ENCODE assay signal across 8 cellular contexts in the genomic region with DNA sequence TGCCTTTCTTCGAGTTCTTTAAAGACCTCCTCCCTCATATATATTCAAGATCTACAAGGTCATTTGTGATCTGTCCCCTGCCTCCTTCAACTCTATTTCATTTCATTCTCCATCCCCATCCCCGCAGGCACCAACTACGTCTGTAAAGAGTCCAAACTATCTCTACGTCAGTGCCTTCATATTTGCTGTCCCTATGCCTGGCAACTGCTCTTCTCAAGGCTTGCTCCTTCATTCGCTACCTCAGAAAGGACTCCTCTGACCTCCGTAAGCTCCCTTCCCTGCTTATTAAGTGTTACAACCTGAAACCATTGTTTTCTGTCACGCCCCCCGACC. TPM values are rescaled to one million over a fixed set of nuclear protein-coding genes. Genes with fewer than 3 reads are reported as not detected.
DNase-seq lines count a peak whose midpoint lies in the region; ATAC-seq, FAIRE-seq and TF ChIP-seq lines count a peak whose summit lies in the region.

No MANE protein-coding gene starts in this region.

- ATAC-seq in GM18867 (IDR thresholded peaks at IDR 0.05; ENCODE audit: unreplicated experiment) (peak; percentile 1), HG03439 (IDR thresholded peaks at IDR 0.05; ENCODE audit: unreplicated experiment) (no peak)

- H3K9me3 ChIP-seq in OCI-LY7 (ENCODE audit: low read length) (no peaks in the 10 kb centered on the region), endothelial cell of umbilical vein (replicated peaks; ENCODE audit: control insufficient read depth, insufficient read depth, low read length) (no peaks in the 10 kb centered on the region), neural progenitor cell (ENCODE audit: low read depth) (no peaks in the 10 kb centered on the region)

- H3K4me2 ChIP-seq in OCI-LY7 (ENCODE audit: low read length), result peak overlapping the region; percentile 71
- H3K4me2 ChIP-seq in endothelial cell of umbilical vein (ENCODE audit: insufficient read depth, low read length), result peak overlapping the region; percentile 74
- H3K4me2 ChIP-seq in neural progenitor cell, result peak overlapping the region; percentile 85

- peak overlapping the region; percentile 88; the same call in 1 of the 2 replicates for H2AFZ ChIP-seq in OCI-LY7 (ENCODE audit: low read length)
- peak overlapping the region; percentile 93 for H2AFZ ChIP-seq in endothelial cell of umbilical vein (ENCODE audit: low read depth, low read length)
- peak overlapping the region; percentile 91 for H2AFZ ChIP-seq in neural progenitor cell (replicated peaks)

- intact Hi-C loops in OCI-LY7 (cut with micrococcal nuclease; ENCODE audit: unreplicated experiment), result loop anchor here (1.0 to 5.0 kb wide), 4 partner anchors 39 to 1137 kb away; partner anchors contain the start of genes CAND1, HELB and TMBIM4
- intact Hi-C loops in endothelial cell of umbilical vein (cut with micrococcal nuclease), result loop anchor here (1.0 to 5.0 kb wide), 2 partner anchors 39 to 277 kb away; partner anchors contain the start of gene TMBIM4

- peaks cover 23% of the 10 kb centered on the region for H3K4me1 Mint-ChIP-seq in neural progenitor cell

- H3K27ac ChIP-seq in OCI-LY7 (ENCODE audit: low read depth, low read length, poor library complexity, severe bottlenecking), result no peak overlapping the region
- peak overlapping the region; percentile 67 for H3K27ac ChIP-seq in endothelial cell of umbilical vein (ENCODE audit: insufficient read depth, low read depth, low read length)
- H3K27ac ChIP-seq in neural progenitor cell, result no peak overlapping the region

- H3K4me3 Mint-ChIP-seq in neural progenitor cell, result peak overlapping the region; percentile 93

- no peak for FAIRE-seq in endothelial cell of umbilical vein (lab: Jason Lieb, UNC)

- no peaks in the 10 kb centered on the region for H3K9me2 ChIP-seq in OCI-LY7 (ENCODE audit: insufficient read depth, low read length)

- H3K9me3 Mint-ChIP-seq in neural progenitor cell, result peaks cover 2% of the 10 kb centered on the region

- H3K27me3 ChIP-seq in endothelial cell of umbilical vein (ENCODE audit: control insufficient read depth in 2 of 2, insufficient read depth in 2 of 2, low read length in 2 of 2) (no peaks in the 10 kb centered on the region), neural progenitor cell (no peaks in the 10 kb centered on the region)

- CTCF ChIA-PET in OCI-LY7 (lab: Charles Lee; ENCODE audit: unreplicated experiment) (no interaction called here), endothelial cell of umbilical vein (lab: Charles Lee) (interaction anchor here (0.6 to 3.4 kb wide), 2 partner anchors 15 to 105 kb away, joined by 3 to 24 read pairs; no protein-coding TSS in a partner anchor)

- H3K27me3 Mint-ChIP-seq in neural progenitor cell (ENCODE audit: insufficient read depth, low read depth), result no peaks in the 10 kb centered on the region

- peaks cover 61% of the 10 kb centered on the region for H3K79me2 ChIP-seq in OCI-LY7 (ENCODE audit: insufficient read depth, low read depth, low read length)
- peaks cover 25% of the 10 kb centered on the region for H3K79me2 ChIP-seq in endothelial cell of umbilical vein (ENCODE audit: control insufficient read depth, insufficient read depth, low read length)
- peaks cover 32% of the 10 kb centered on the region for H3K79me2 ChIP-seq in neural progenitor cell (ENCODE audit: low read depth)

- peaks cover 29% of the 10 kb centered on the region for H3K4me1 ChIP-seq in OCI-LY7 (ENCODE audit: insufficient read depth, low read length, poor library complexity, severe bottlenecking)
- peaks cover 16% of the 10 kb centered on the region for H3K4me1 ChIP-seq in endothelial cell of umbilical vein (ENCODE audit: control insufficient read depth, extremely low read depth, insufficient read depth, low read length)
- H3K4me1 ChIP-seq in neural progenitor cell, result peaks cover 9% of the 10 kb centered on the region

- DNase-seq in OCI-LY7 (ENCODE audit: low spot score) (no peak), endothelial cell of umbilical vein (ENCODE audit: low read depth, low spot score) (no peak), neural progenitor cell (ENCODE audit: low spot score) (no peak), GM19238 (ENCODE audit: insufficient read length, low spot score) (no peak)
- DNase-seq in central memory CD4-positive, alpha-beta T cell, result no peak
- DNase-seq in activated CD8-positive, alpha-beta memory T cell treated with anti-CD3 and anti-CD28 coated beads, Interleukin-2, amount 50 U/mL, for 4 hours, result no peak

- POLR2A ChIA-PET in OCI-LY7 (lab: Charles Lee) (interaction anchor here (0.7 to 2.9 kb wide), 6 partner anchors 11 to 1908 kb away, joined by 3 to 30 read pairs (median 8); partner anchors contain the start of genes HELB, KICS2 and TMBIM4), endothelial cell of umbilical vein (lab: Charles Lee) (interaction anchor here (2.1 kb wide), 1 partner anchor 40 kb away, joined by 7 read pairs; the partner anchor contains the start of gene TMBIM4)

- peak overlapping the region; percentile 98 for H3K4me3 ChIP-seq in OCI-LY7 (ENCODE audit: low read depth, low read length, poor library complexity, severe bottlenecking)
- H3K4me3 ChIP-seq in endothelial cell of umbilical vein (replicated peaks in 1 of 3; ENCODE audit: insufficient read depth in 1 of 3, low read depth in 1 of 3, low read length in 3 of 3), result peak overlapping the region; percentile 68 to 85 (median 82)
- H3K4me3 ChIP-seq in neural progenitor cell, result peak overlapping the region; percentile 86

- H3K27ac Mint-ChIP-seq in neural progenitor cell, result peak overlapping the region; percentile 91

- no TSS peak for BruUV-seq in OCI-LY7 (replicated peaks; lab: Mats Ljungman, UMichigan)
- no TSS peak for BruUV-seq in endothelial cell of umbilical vein (replicated peaks; lab: Mats Ljungman, UMichigan)

- dilution Hi-C loops in endothelial cell of umbilical vein (cut with MboI; ENCODE audit: extremely low pct_ligation_motif_present, low sequenced_read_pairs), result no loop called here

- TF ChIP-seq CTCF in OCI-LY7 (conservative IDR thresholded peaks at IDR 0.05; ENCODE audit: low read length) (no peak), endothelial cell of umbilical vein (IDR thresholded peaks at IDR 0.05; ENCODE audit: extremely low read depth in 1 of 2, insufficient read depth in 1 of 2, low read depth in 1 of 2, low read length in 2 of 2) (no peak), neural progenitor cell (IDR thresholded peaks at IDR 0.05) (no peak)

- H3K36me3 ChIP-seq in OCI-LY7 (ENCODE audit: insufficient read depth, low read length), result peaks cover 36% of the 10 kb centered on the region
- H3K36me3 ChIP-seq in endothelial cell of umbilical vein (ENCODE audit: control insufficient read depth in 2 of 2, extremely low read depth in 1 of 2, insufficient read depth in 2 of 2, low read length in 2 of 2), result peaks cover 1 to 2% of the 10 kb centered on the region in 2 experiments
- H3K36me3 ChIP-seq in neural progenitor cell, result peaks cover 5% of the 10 kb centered on the region

- H4K20me1 ChIP-seq in OCI-LY7 (ENCODE audit: insufficient read depth, low read length), result peaks cover 7% of the 10 kb centered on the region; the same call in 1 of the 2 replicates
- H4K20me1 ChIP-seq in endothelial cell of umbilical vein (replicated peaks; ENCODE audit: control insufficient read depth, extremely low read depth, insufficient read depth, low read length), result no peaks in the 10 kb centered on the region
- H4K20me1 ChIP-seq in neural progenitor cell (ENCODE audit: low read depth), result no peaks in the 10 kb centered on the region

- no peaks in the 10 kb centered on the region for H3K9me1 ChIP-seq in endothelial cell of umbilical vein (replicated peaks; ENCODE audit: control insufficient read depth, extremely low read depth, insufficient read depth, low read length)

- H3K9ac ChIP-seq in endothelial cell of umbilical vein (replicated peaks; ENCODE audit: extremely low read depth, insufficient read depth, low read length), result peak overlapping the region; percentile 86
- peak overlapping the region; percentile 68 for H3K9ac ChIP-seq in neural progenitor cell

- TF ChIP-seq POLR2A in endothelial cell of umbilical vein (IDR thresholded peaks at IDR 0.05; ENCODE audit: low read depth, low read length), result no peak

- H3F3A ChIP-seq in neural progenitor cell (ENCODE audit: low read depth), result no peaks in the 10 kb centered on the region

- H3K36me3 Mint-ChIP-seq in neural progenitor cell, result peaks cover 19% of the 10 kb centered on the region

RNA-seq across cellular contexts. Expression of gene LLPH, which starts 0.7 kb away (rescaled TPM):
- 5.7 and 17.0 TPM in 2 replicates for total RNA-seq in OCI-LY7 (2014; rRNA removed; shearing (Covaris generic))
- total RNA-seq in OCI-LY7 (2022) (34.5 and 39.6 TPM in 2 replicates), endothelial cell of umbilical vein (34.0 and 35.6 TPM in 2 replicates), neural progenitor cell (ENCODE audit: low replicate concordance) (6.0 and 19.9 TPM in 2 replicates)
- 3.4 and 4.0 TPM in 2 replicates for polyA plus RNA-seq in endothelial cell of umbilical vein
- polyA plus RNA-seq in endothelial cell of umbilical vein (2011; cell fraction: cytosol; rRNA removed), result 8.2 and 10.1 TPM in 2 replicates
- polyA plus RNA-seq in endothelial cell of umbilical vein (2011; cell fraction: nucleus; rRNA removed), result 2.7 and 4.8 TPM in 2 replicates
- polyA plus RNA-seq in endothelial cell of umbilical vein (2012), result 42.7 and 61.2 TPM in 2 replicates
- 1.8 and 2.3 TPM in 2 replicates for polyA minus RNA-seq in endothelial cell of umbilical vein
- polyA minus RNA-seq in endothelial cell of umbilical vein (2011; cell fraction: cytosol; rRNA and poly(A)+ RNA removed), result 2.9 TPM
- 1.9 and 3.3 TPM in 2 replicates for polyA minus RNA-seq in endothelial cell of umbilical vein (2011; cell fraction: nucleus; rRNA and poly(A)+ RNA removed)

RNA-seq across cellular contexts. Expression of gene TMBIM4, which starts 39.9 kb away (rescaled TPM):
- total RNA-seq in OCI-LY7 (2014; rRNA removed; shearing (Covaris generic)), result 16.0 and 19.2 TPM in 2 replicates
- total RNA-seq in OCI-LY7 (2022) (57.0 and 62.7 TPM in 2 replicates), endothelial cell of umbilical vein (74.1 and 78.1 TPM in 2 replicates), neural progenitor cell (ENCODE audit: low replicate concordance) (63.7 and 67.4 TPM in 2 replicates)
- polyA plus RNA-seq in endothelial cell of umbilical vein, result 363 and 370 TPM in 2 replicates
- 148 and 198 TPM in 2 replicates for polyA plus RNA-seq in endothelial cell of umbilical vein (2011; cell fraction: cytosol; rRNA removed)
- 62.3 and 69.5 TPM in 2 replicates for polyA plus RNA-seq in endothelial cell of umbilical vein (2011; cell fraction: nucleus; rRNA removed)
- polyA plus RNA-seq in endothelial cell of umbilical vein (2012), result 72.7 and 85.8 TPM in 2 replicates
- polyA minus RNA-seq in endothelial cell of umbilical vein, result 75.8 and 76.8 TPM in 2 replicates
- 24.6 TPM for polyA minus RNA-seq in endothelial cell of umbilical vein (2011; cell fraction: cytosol; rRNA and poly(A)+ RNA removed)
- 28.7 and 32.6 TPM in 2 replicates for polyA minus RNA-seq in endothelial cell of umbilical vein (2011; cell fraction: nucleus; rRNA and poly(A)+ RNA removed)

RNA-seq across cellular contexts. Expression of gene IRAK3, which starts 59.1 kb away (rescaled TPM):
- total RNA-seq in OCI-LY7 (2014; rRNA removed; shearing (Covaris generic)), result 0.95 TPM in 1 of 2 replicates, not detected in the other
- total RNA-seq in OCI-LY7 (2022) (0.04 and 0.08 TPM in 2 replicates), endothelial cell of umbilical vein (7.4 and 8.5 TPM in 2 replicates), neural progenitor cell (ENCODE audit: low replicate concordance) (0.37 and 3.0 TPM in 2 replicates)
- 2.0 and 2.3 TPM in 2 replicates for polyA plus RNA-seq in endothelial cell of umbilical vein
- 3.0 and 3.2 TPM in 2 replicates for polyA plus RNA-seq in endothelial cell of umbilical vein (2011; cell fraction: cytosol; rRNA removed)
- polyA plus RNA-seq in endothelial cell of umbilical vein (2011; cell fraction: nucleus; rRNA removed), result 6.9 and 7.4 TPM in 2 replicates
- 1.2 and 2.1 TPM in 2 replicates for polyA plus RNA-seq in endothelial cell of umbilical vein (2012)
- polyA minus RNA-seq in endothelial cell of umbilical vein, result 6.3 and 11.1 TPM in 2 replicates
- polyA minus RNA-seq in endothelial cell of umbilical vein (2011; cell fraction: cytosol; rRNA and poly(A)+ RNA removed), result not detected
- 6.0 and 7.9 TPM in 2 replicates for polyA minus RNA-seq in endothelial cell of umbilical vein (2011; cell fraction: nucleus; rRNA and poly(A)+ RNA removed)
